ENCODE assay signal across 1 cellular context in genomic region chr17:17682293-17682736, GRCh38.
TF ChIP-seq lines count a peak whose summit lies in the region.

No MANE protein-coding gene starts in this region.

TF ChIP-seq in K562, 482 proteins besides CTCF, POLR2A, EP300 and RAD21 (continued from another document and continues in another):
- peak; percentile 7 for TF ChIP-seq TBP (optimal IDR thresholded peaks at IDR 0.05; ENCODE audit: low read depth, low read length)
- TF ChIP-seq TSHZ1 (CRISPR knock-in tag; IDR thresholded peaks at IDR 0.05), result no peak
- no peak for TF ChIP-seq FOXA1 (IDR thresholded peaks at IDR 0.05; ENCODE audit: borderline replicate concordance)
- no peak for TF ChIP-seq ASH1L (IDR thresholded peaks at IDR 0.05; ENCODE audit: borderline replicate concordance, low read depth, partially characterized antibody)
- TF ChIP-seq GTF3C2 (IDR thresholded peaks at IDR 0.05; ENCODE audit: borderline replicate concordance, extremely low read depth, insufficient read length), result no peak
- TF ChIP-seq ATF7 (IDR thresholded peaks at IDR 0.05), result peak; percentile 91
- TF ChIP-seq MAZ (CRISPR knock-in tag; conservative IDR thresholded peaks at IDR 0.05 in 1 of 2, IDR thresholded peaks at IDR 0.05 in 1 of 2), result peak; percentile 23 to 62; a peak in 1 of 4 replicates
- no peak for TF ChIP-seq GABPB2 (CRISPR knock-in tag; conservative IDR thresholded peaks at IDR 0.05)
- peak in 1 of 2 experiments; percentile 54 for TF ChIP-seq E2F6 (IDR thresholded peaks at IDR 0.05; ENCODE audit: borderline replicate concordance in 1 of 2, extremely low read depth in 1 of 2, insufficient read depth in 1 of 2, insufficient read length in 1 of 2, low read depth in 1 of 2, low read length in 1 of 2, poor library complexity in 1 of 2, severe bottlenecking in 1 of 2)
- 0 out of 4 replicates have a peak, but pooled peaks of 1 of the 2 experiments have one; percentile 21 for TF ChIP-seq NONO (IDR thresholded peaks at IDR 0.05; ENCODE audit: low read depth in 2 of 2, low read length in 1 of 2)
- TF ChIP-seq CREM (IDR thresholded peaks at IDR 0.05; ENCODE audit: low read depth), result peak; percentile 81
- peak; percentile 52 for TF ChIP-seq JUND (IDR thresholded peaks at IDR 0.05; ENCODE audit: borderline replicate concordance, low read depth, low read length)
- TF ChIP-seq JUND (tag; IDR thresholded peaks at IDR 0.05; ENCODE audit: borderline replicate concordance, low read depth, low read length), result no peak
- TF ChIP-seq SNIP1 (IDR thresholded peaks at IDR 0.05; ENCODE audit: low read depth), result no peak
- no peak for TF ChIP-seq MLX (CRISPR knock-in tag; conservative IDR thresholded peaks at IDR 0.05)
- no peak for TF ChIP-seq PREB (CRISPR knock-in tag; IDR thresholded peaks at IDR 0.05)
- TF ChIP-seq ATF3 (IDR thresholded peaks at IDR 0.05), result peak; percentile 72
- TF ChIP-seq ATF3 (CRISPR knock-in tag; conservative IDR thresholded peaks at IDR 0.05), result no peak
- TF ChIP-seq PHB (CRISPR knock-in tag; IDR thresholded peaks at IDR 0.05), result no peak
- no peak for TF ChIP-seq ZNF644 (tag; IDR thresholded peaks at IDR 0.05; ENCODE audit: low read depth)
- TF ChIP-seq PRPF4 (IDR thresholded peaks at IDR 0.05; ENCODE audit: insufficient read depth, low read depth, low read length, poor library complexity, severe bottlenecking), result no peak
- peak; percentile 19; the same call in 1 of the 2 replicates for TF ChIP-seq CREB1 (IDR thresholded peaks at IDR 0.05)
- peak; percentile 58; the same call in 1 of the 2 replicates for TF ChIP-seq CREB1 (CRISPR knock-in tag; IDR thresholded peaks at IDR 0.05)
- TF ChIP-seq ZNF347 (CRISPR knock-in tag; IDR thresholded peaks at IDR 0.05; ENCODE audit: low read depth), result no peak
- TF ChIP-seq MCM5 (IDR thresholded peaks at IDR 0.05; ENCODE audit: low read depth), result no peak
- TF ChIP-seq ATF2 (CRISPR knock-in tag; IDR thresholded peaks at IDR 0.05), result peak; percentile 67; the same call in 1 of the 2 replicates
- TF ChIP-seq ZNF592 (IDR thresholded peaks at IDR 0.05), result peak; percentile 38; the same call in 1 of the 2 replicates
- TF ChIP-seq RHOXF2B (CRISPR knock-in tag; conservative IDR thresholded peaks at IDR 0.05), result no peak
- TF ChIP-seq ELF2 (CRISPR knock-in tag; IDR thresholded peaks at IDR 0.05), result no peak
- 0 out of 2 replicates have a peak, but pooled peaks have one; percentile 19 for TF ChIP-seq ZNF589 (CRISPR knock-in tag; IDR thresholded peaks at IDR 0.05; ENCODE audit: low read depth)
- no peak for TF ChIP-seq SMC3 (conservative IDR thresholded peaks at IDR 0.05; ENCODE audit: insufficient read depth, low read depth, low read length)
- no peak for TF ChIP-seq ATF1 (CRISPR knock-in tag; IDR thresholded peaks at IDR 0.05)
- peak; percentile 74 for TF ChIP-seq ATF1 (tag; IDR thresholded peaks at IDR 0.05)
- TF ChIP-seq TFAP4 (CRISPR knock-in tag; IDR thresholded peaks at IDR 0.05; ENCODE audit: borderline replicate concordance), result no peak
- TF ChIP-seq RBM14 (IDR thresholded peaks at IDR 0.05; ENCODE audit: borderline replicate concordance, insufficient read depth, low read depth, low read length), result peak; percentile 25; the same call in 1 of the 2 replicates
- TF ChIP-seq RBM15 (IDR thresholded peaks at IDR 0.05; ENCODE audit: insufficient read depth, low read length), result no peak
- TF ChIP-seq MTF1 (CRISPR knock-in tag; IDR thresholded peaks at IDR 0.05; ENCODE audit: borderline replicate concordance), result no peak
- TF ChIP-seq UBTF (IDR thresholded peaks at IDR 0.05; ENCODE audit: borderline replicate concordance in 1 of 2, low read depth in 2 of 2, low read length in 2 of 2), result peak in 1 of 2 experiments; percentile 53; a peak in 1 of 4 replicates
- TF ChIP-seq SMARCA4 (IDR thresholded peaks at IDR 0.05), result no peak
- peak; percentile 97 for TF ChIP-seq SMAD4 (CRISPR knock-in tag; conservative IDR thresholded peaks at IDR 0.05)
- TF ChIP-seq RBFOX2 (IDR thresholded peaks at IDR 0.05; ENCODE audit: low read depth, low read length), result peak; percentile 79
